ENCODE assay signal across 8 cellular contexts in genomic region chr6:94494500-94494899, GRCh38.
"Had no signal": no experiment of that assay in that cellular context is flagged by ENCODE, and none has a peak within 500 bp of the region (broad histone marks: within the 10 kb centered on the region; RNA-seq: fewer than 3 reads in every experiment).

No MANE protein-coding gene starts in this region.

- FAIRE-seq: G401.6, GM12878, GM12891, GM12892, GM18507, GM19239 had no signal

- ATAC-seq: GM12878 had no signal

- DNase-seq: GDM1, GF-D8 had no signal

- H3K4me3 ChIP-seq: GM12878 had no signal
